ENCODE assay signal across 10 cellular contexts in genomic region chr7:31058688-31059087, GRCh38. TPM values are rescaled to one million over a fixed set of nuclear protein-coding genes. Genes with fewer than 3 reads are reported as not detected.
"Had no signal": no experiment of that assay in that cellular context is flagged by ENCODE, and none has a peak within 500 bp of the region (broad histone marks: within the 10 kb centered on the region; RNA-seq: fewer than 3 reads in every experiment).

No MANE protein-coding gene starts in this region.

- H3K9me3 Mint-ChIP-seq: H9, HFFc6 had no signal

- H3K27ac Mint-ChIP-seq: HFFc6 had no signal

- H3K4me3 Mint-ChIP-seq: H9, HFFc6 had no signal

- H3K4me2 ChIP-seq: KMS-11 had no signal

- H3K4me3 ChIP-seq: GM23248 had no signal

- H3K27ac ChIP-seq: GM23248, HL-60, KMS-11 had no signal

- DNase-seq: GOT3, H9, Kasumi-1, KBM-7 had no signal

- FAIRE-seq: H54 had no signal

- H3K9ac ChIP-seq: GM23248, KMS-11 had no signal

- H2AFZ ChIP-seq: GM23248 had no signal

RNA-seq across cellular contexts. Expression of gene ADCYAP1R1, which starts 6.6 kb away (rescaled TPM):
- total RNA-seq: GM23248, IMR-90 had no signal
- polyA plus RNA-seq: IMR-90 had no signal
